1 cellular context compared by ENCODE assay signal in the genomic region with DNA sequence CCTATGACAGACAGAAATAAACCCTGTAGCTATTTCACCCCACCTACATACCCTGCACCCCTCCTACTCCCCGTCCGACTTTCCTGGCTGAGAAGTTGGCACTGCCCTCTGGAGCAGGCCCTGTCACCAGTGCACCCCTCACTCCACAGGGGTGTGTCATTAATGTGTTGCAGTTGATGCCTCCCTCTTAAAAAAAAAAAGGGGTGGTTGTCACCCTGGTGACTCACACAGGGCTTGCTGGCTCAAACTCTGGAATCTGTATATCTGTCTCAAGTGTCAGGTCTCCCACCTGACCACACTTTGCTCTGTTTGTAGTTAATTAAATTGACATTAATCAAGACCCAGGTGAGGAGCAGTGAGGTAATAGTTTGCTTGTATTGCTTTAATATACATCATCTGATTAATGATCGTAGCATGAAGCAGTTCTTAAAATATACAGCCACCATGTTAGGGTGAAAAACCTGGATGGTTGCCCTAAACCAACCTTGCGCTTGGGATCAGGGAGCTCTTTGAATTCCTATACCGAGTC.
TF ChIP-seq lines count a peak whose summit lies in the region.

No MANE protein-coding gene starts in this region.

TF ChIP-seq in IMR-90, 13 proteins besides CTCF, POLR2A, EP300 and RAD21 (continued from another document):
- TF ChIP-seq ELK1 (IDR thresholded peaks at IDR 0.05; ENCODE audit: borderline replicate concordance, low read depth, low read length): no peak
- TF ChIP-seq, protein P1, sequence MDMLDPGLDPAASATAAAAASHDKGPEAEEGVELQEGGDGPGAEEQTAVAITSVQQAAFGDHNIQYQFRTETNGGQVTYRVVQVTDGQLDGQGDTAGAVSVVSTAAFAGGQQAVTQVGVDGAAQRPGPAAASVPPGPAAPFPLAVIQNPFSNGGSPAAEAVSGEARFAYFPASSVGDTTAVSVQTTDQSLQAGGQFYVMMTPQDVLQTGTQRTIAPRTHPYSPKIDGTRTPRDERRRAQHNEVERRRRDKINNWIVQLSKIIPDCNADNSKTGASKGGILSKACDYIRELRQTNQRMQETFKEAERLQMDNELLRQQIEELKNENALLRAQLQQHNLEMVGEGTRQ (IDR thresholded peaks at IDR 0.05; ENCODE audit: low read depth, low read length): peak; percentile 23; the same call in 1 of the 2 replicates
- TF ChIP-seq SMC3 (IDR thresholded peaks at IDR 0.05; ENCODE audit: low read depth, low read length): no peak
